14 cellular contexts compared by ENCODE assay signal in the genomic region with DNA sequence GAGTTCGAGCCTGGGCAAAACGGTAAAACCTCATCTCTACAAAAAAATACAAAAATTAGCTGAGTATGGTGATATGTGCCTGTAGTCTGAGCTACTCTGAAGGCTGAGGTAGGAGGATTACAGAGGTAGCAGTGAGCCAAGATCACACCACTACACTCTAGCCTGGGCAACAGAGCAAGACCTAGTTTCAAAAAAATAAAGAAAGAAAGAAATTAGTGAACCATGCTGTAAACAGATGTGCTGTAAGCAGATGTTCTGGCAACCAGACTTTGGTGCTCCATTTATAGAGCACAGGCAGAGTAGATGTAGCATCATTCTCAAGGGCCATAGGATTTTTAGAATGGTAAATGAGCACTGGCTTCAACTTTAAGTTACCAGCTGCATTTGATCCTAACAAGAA.
DNase-seq lines count a peak whose midpoint lies in the region; ATAC-seq and TF ChIP-seq lines count a peak whose summit lies in the region.
"Had no signal": no experiment of that assay in that cellular context is flagged by ENCODE, and none has a peak within 500 bp of the region (broad histone marks: within the 10 kb centered on the region; RNA-seq: fewer than 3 reads in every experiment).

No MANE protein-coding gene starts in this region.

- in situ Hi-C loops in KBM-7 (cut with MboI; ENCODE audit: low pct_unique_long_range_greater_than_20kb, low sequenced_read_pairs): no loop called here

- POLR2A ChIA-PET in HEK293T (lab: Yijun Ruan, JAX): no interaction called here

- H3K4me3 ChIP-seq in WERI-Rb-1 (ENCODE audit: low read depth, low read length): no peak overlapping the region
- H3K4me3 ChIP-seq: colonic mucosa had no signal

- no peaks in the 10 kb centered on the region for H3K9me3 ChIP-seq in WERI-Rb-1 (ENCODE audit: severe bottlenecking)
- H3K9me3 ChIP-seq: colonic mucosa had no signal

- CTCF ChIA-PET in HEK293T (lab: Yijun Ruan, JAX): interaction anchor here (0.5 to 1.0 kb wide), 2 partner anchors 13 to 115 kb away, joined by 4 to 5 read pairs; no protein-coding TSS in a partner anchor

- peak; percentile 62 for ATAC-seq in GM18502 (IDR thresholded peaks at IDR 0.05; ENCODE audit: poor library complexity, unreplicated experiment)
- ATAC-seq in GM19467 (IDR thresholded peaks at IDR 0.05; ENCODE audit: unreplicated experiment): peak; percentile 84
- peak; percentile 80 for ATAC-seq in HG02885 (IDR thresholded peaks at IDR 0.05; ENCODE audit: poor library complexity, unreplicated experiment)
- ATAC-seq in HG03521 (IDR thresholded peaks at IDR 0.05; ENCODE audit: unreplicated experiment): peak; percentile 66
- ATAC-seq: activated naive CD4-positive, alpha-beta T cell treated with anti-CD3 and anti-CD28 coated beads, Interleukin-2, amount 50 U/mL, for 72 hours; foreskin keratinocyte had no signal

- no peaks in the 10 kb centered on the region for H3K27me3 ChIP-seq in WERI-Rb-1 (ENCODE audit: insufficient read depth, low read depth, severe bottlenecking)
- H3K27me3 ChIP-seq: colonic mucosa, foreskin keratinocyte had no signal

- no peak for TF ChIP-seq CTCF in WERI-Rb-1 (IDR thresholded peaks at IDR 0.05; ENCODE audit: low read depth, low read length)

- no peak overlapping the region for H3K27ac ChIP-seq in WERI-Rb-1
- H3K27ac ChIP-seq: colonic mucosa, foreskin keratinocyte had no signal

- no peak for DNase-seq in activated gamma-delta T cell treated with Interleukin-2 at 50 U/mL for 16 hours
- no peak for DNase-seq in KBM-7
- no peak for DNase-seq in HEK293T (ENCODE audit: extremely low spot score)
- DNase-seq in WERI-Rb-1: no peak
- DNase-seq: activated CD4-positive, alpha-beta T cell treated with anti-CD3 and anti-CD28 coated beads, Interleukin-2, amount 50 U/mL, for 4 hours; colonic mucosa; foreskin keratinocyte; NCI-H82; nephron progenitor cell had no signal

- no peaks in the 10 kb centered on the region for H3K36me3 ChIP-seq in WERI-Rb-1
- H3K36me3 ChIP-seq: colonic mucosa had no signal

TF ChIP-seq in HEK293T, 16 proteins besides CTCF, POLR2A, EP300 and RAD21:
- TF ChIP-seq FOXA1 (IDR thresholded peaks at IDR 0.05): no peak
- no peak for TF ChIP-seq L3MBTL2 (conservative IDR thresholded peaks at IDR 0.05)
- no peak for TF ChIP-seq FOXK2 (IDR thresholded peaks at IDR 0.05)
